Comparison of ENCODE assay signal across 8 cellular contexts in the genomic region with DNA sequence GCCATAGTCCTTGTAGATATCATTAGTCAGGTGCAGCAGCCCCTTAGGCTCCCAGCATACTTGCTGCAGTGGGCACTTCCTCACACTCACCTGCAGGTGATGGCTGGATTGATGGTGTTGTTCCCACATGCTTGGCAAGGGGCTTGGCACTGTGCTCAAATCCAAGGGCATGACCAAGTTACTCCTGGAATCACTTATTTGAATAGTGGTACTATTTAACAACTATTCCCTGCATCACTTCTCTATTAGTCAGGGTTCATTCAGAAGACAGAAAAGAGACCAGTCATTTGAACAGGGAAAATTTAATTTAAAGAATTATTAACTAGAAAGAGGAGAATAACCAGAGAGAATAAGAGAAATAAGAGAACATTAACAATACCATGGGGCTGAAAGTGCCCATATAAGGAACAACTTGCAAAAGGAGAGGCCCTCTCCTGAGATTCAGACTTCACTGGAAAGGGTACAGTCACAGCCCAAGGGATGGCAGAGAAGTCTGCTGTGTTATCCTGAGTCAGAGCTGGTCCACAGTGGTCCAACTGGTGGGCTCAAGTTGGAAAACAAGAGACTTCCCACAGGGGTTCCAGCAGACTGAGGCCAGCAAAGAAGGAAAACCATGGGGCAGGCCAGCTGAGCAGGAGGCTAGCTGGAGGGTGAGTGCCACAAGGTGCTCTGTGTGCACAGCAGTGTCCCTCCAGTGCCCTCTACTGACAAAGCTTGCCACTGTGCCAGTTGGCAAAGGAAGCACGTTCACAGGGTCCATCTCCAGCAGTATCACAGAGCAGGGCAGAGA. TPM values are rescaled to one million over a fixed set of nuclear protein-coding genes. Genes with fewer than 3 reads are reported as not detected.
DNase-seq lines count a peak whose midpoint lies in the region; ATAC-seq and TF ChIP-seq lines count a peak whose summit lies in the region.

No MANE protein-coding gene starts in this region.

- peaks cover 4% of the 10 kb centered on the region for H3K4me1 Mint-ChIP-seq in WTC11

- H3K4me3 Mint-ChIP-seq in WTC11: no peak overlapping the region

- peak; percentile 52 for DNase-seq in activated CD4-positive, alpha-beta T cell treated with anti-CD3 and anti-CD28 coated beads for 48 hours
- DNase-seq in activated CD4-positive, alpha-beta T cell treated with anti-CD3 and anti-CD28 coated beads, Interleukin-2, amount 50 U/mL, for 4 hours: no peak
- DNase-seq in HEK293T (ENCODE audit: extremely low spot score): peak; percentile 14
- peak; percentile 8 for DNase-seq in NCI-H1092 (lab: John Stamatoyannopoulos, UW)
- peak; percentile 74 for DNase-seq in WTC11 (ENCODE audit: low spot score)
- peak; percentile 73 for DNase-seq in myocyte (ENCODE audit: low read depth)
- no peak for DNase-seq in DMS79 treated with DMSO at 0.1 percent for 48 hours (lab: John Stamatoyannopoulos, UW)

- H3K9me3 Mint-ChIP-seq in WTC11: no peaks in the 10 kb centered on the region

- POLR2A ChIA-PET in HEK293T (lab: Yijun Ruan, JAX) (no interaction called here), WTC11 (lab: Charles Lee) (interaction anchor here (0.5 kb wide), 1 partner anchor 10 kb away, joined by 3 read pairs; no protein-coding TSS in a partner anchor)

- H3K27ac Mint-ChIP-seq in WTC11: no peak overlapping the region

- CTCF ChIA-PET in HEK293T (lab: Yijun Ruan, JAX) (interaction anchor here (1.0 to 1.1 kb wide), 3 partner anchors 9 to 132 kb away, joined by 3 to 4 read pairs (median 3); no protein-coding TSS in a partner anchor), WTC11 (lab: Charles Lee) (interaction anchor here (0.5 to 2.9 kb wide), 19 partner anchors 8 to 632 kb away, joined by 3 to 40 read pairs (median 4); a partner anchor contains a TSS)

- TF ChIP-seq CTCF in WTC11 (IDR thresholded peaks at IDR 0.05): 0 out of 2 replicates have a peak, but pooled peaks have one; percentile 32

- peaks cover 7% of the 10 kb centered on the region; the same call in 1 of the 2 replicates for H3K36me3 Mint-ChIP-seq in WTC11

- no peaks in the 10 kb centered on the region for H3K27me3 Mint-ChIP-seq in WTC11 (ENCODE audit: low read depth)

- ATAC-seq in WTC11 (peak; percentile 100), esophagus mucosa (peak; percentile 62)

TF ChIP-seq in HEK293T, 16 proteins besides CTCF, POLR2A, EP300 and RAD21:
- no peak for TF ChIP-seq FOXK2 (IDR thresholded peaks at IDR 0.05)
- TF ChIP-seq FOXA1 (IDR thresholded peaks at IDR 0.05): no peak
- no peak for TF ChIP-seq NFRKB (IDR thresholded peaks at IDR 0.05)
- no peak for TF ChIP-seq ELF4 (IDR thresholded peaks at IDR 0.05)
- no peak for TF ChIP-seq FOXM1 (IDR thresholded peaks at IDR 0.05; ENCODE audit: borderline replicate concordance)
- TF ChIP-seq ARNT (IDR thresholded peaks at IDR 0.05): no peak

TF ChIP-seq in WTC11, 78 proteins besides CTCF, POLR2A, EP300 and RAD21:
- TF ChIP-seq, protein P1, sequence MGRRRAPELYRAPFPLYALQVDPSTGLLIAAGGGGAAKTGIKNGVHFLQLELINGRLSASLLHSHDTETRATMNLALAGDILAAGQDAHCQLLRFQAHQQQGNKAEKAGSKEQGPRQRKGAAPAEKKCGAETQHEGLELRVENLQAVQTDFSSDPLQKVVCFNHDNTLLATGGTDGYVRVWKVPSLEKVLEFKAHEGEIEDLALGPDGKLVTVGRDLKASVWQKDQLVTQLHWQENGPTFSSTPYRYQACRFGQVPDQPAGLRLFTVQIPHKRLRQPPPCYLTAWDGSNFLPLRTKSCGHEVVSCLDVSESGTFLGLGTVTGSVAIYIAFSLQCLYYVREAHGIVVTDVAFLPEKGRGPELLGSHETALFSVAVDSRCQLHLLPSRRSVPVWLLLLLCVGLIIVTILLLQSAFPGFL (CRISPR knock-in tag; IDR thresholded peaks at IDR 0.05; ENCODE audit: borderline replicate concordance): no peak
- TF ChIP-seq, protein P2, sequence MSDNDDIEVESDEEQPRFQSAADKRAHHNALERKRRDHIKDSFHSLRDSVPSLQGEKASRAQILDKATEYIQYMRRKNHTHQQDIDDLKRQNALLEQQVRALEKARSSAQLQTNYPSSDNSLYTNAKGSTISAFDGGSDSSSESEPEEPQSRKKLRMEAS (CRISPR knock-in tag; IDR thresholded peaks at IDR 0.05): no peak
- TF ChIP-seq TEAD1 (CRISPR knock-in tag; IDR thresholded peaks at IDR 0.05) (no peak), ZNF671 (CRISPR knock-in tag; IDR thresholded peaks at IDR 0.05) (no peak), NR1H2 (CRISPR knock-in tag; IDR thresholded peaks at IDR 0.05) (no peak), NFE2L1 (CRISPR knock-in tag; IDR thresholded peaks at IDR 0.05) (no peak)
TF ChIP-seq in WTC11: peak in this region for 0.

RNA-seq across cellular contexts. Expression of a gene that starts 9.8 kb away (rescaled TPM):
- total RNA-seq in WTC11 (2021): 24.5 to 56.6 TPM (median 31.8 TPM) in 3 replicates
- 1.4 TPM for total RNA-seq in esophagus mucosa
- total RNA-seq in myocyte: not detected in 2 replicates
- polyA plus RNA-seq in myocyte (2012): 0.49 TPM

RNA-seq across cellular contexts. Expression of a gene that starts 22.1 kb away (rescaled TPM):
- total RNA-seq in WTC11 (2021): 21.4 to 27.0 TPM (median 25.5 TPM) in 3 replicates
- 7.5 TPM for total RNA-seq in esophagus mucosa
- 38.9 and 41.7 TPM in 2 replicates for total RNA-seq in myocyte
- 49.7 TPM for polyA plus RNA-seq in myocyte (2012)

Comparison
In these comparisons a context has a peak if more than half of its experiments do, and no peak if none do; other contexts are left out.
1. DNase-seq: peak in activated CD4-positive, alpha-beta T cell treated with anti-CD3 and anti-CD28 coated beads for 48 hours (single experiment), HEK293T (single experiment), NCI-H1092 (single experiment), WTC11 (single experiment) and myocyte (single experiment); none in activated CD4-positive, alpha-beta T cell treated with anti-CD3 and anti-CD28 coated beads, Interleukin-2, amount 50 U/mL, for 4 hours (0 of 2) and DMS79 treated with DMSO at 0.1 percent for 48 hours (single experiment).
2. RNA of a gene that starts 9.8 kb away (total RNA-seq): 24.5 to 56.6 TPM in WTC11; 1.4 TPM in esophagus mucosa (single experiment) and not detected in myocyte; every median in the first group is over 10 times any median in the second.